In genomic region chr18:70295633-70296188, GRCh38 we compare ENCODE assay signal across 15 cellular contexts. TPM values are rescaled to one million over a fixed set of nuclear protein-coding genes. Genes with fewer than 3 reads are reported as not detected.
DNase-seq lines count a peak whose midpoint lies in the region; ATAC-seq and TF ChIP-seq lines count a peak whose summit lies in the region.
"Had no signal": no experiment of that assay in that cellular context is flagged by ENCODE, and none has a peak within 500 bp of the region (broad histone marks: within the 10 kb centered on the region; RNA-seq: fewer than 3 reads in every experiment).

No MANE protein-coding gene starts in this region.

- ATAC-seq in HG03175 (IDR thresholded peaks at IDR 0.05; ENCODE audit: unreplicated experiment) (no peak), GM18870 (IDR thresholded peaks at IDR 0.05; ENCODE audit: unreplicated experiment) (no peak), HG02973 (IDR thresholded peaks at IDR 0.05; ENCODE audit: unreplicated experiment) (no peak)
- ATAC-seq: stimulated activated memory B cell treated with anti-CD40 and anti-IgM and Interleukin-4, amounts not matched to agents 10 μg/mL and 1 μg/mL and 100 μg/mL, for 72 hours had no signal

- H3K27me3 Mint-ChIP-seq in neural crest cell (ENCODE audit: low read depth): no peaks in the 10 kb centered on the region

- in situ Hi-C loops in Caki2 (cut with HindIII; ENCODE audit: low pct_unique_long_range_greater_than_20kb, low sequenced_read_pairs): no loop called here

- peaks cover 59% of the 10 kb centered on the region for H3K4me1 Mint-ChIP-seq in neural crest cell

- no peaks in the 10 kb centered on the region for H3K9me3 Mint-ChIP-seq in neural crest cell
- H3K9me3 Mint-ChIP-seq: activated T-helper 2 cell treated with anti-CD3 and anti-CD28 coated beads, Interferon-gamma antibody, Interleukin-2, Interleukin-4, amounts not matched to agents 10 μg/mL and 5 μg/mL and 100 μg/mL, durations not matched to agents 14 hours and 24 hours and 36 hours; stimulated activated memory B cell treated with anti-CD40 and anti-IgM and Interleukin-4, amounts not matched to agents 10 μg/mL and 1 μg/mL and 100 μg/mL, for 72 hours had no signal

- H3K36me3 Mint-ChIP-seq in neural crest cell (ENCODE audit: low read depth): peaks cover 2% of the 10 kb centered on the region
- H3K36me3 Mint-ChIP-seq: stimulated activated memory B cell treated with anti-CD40 and anti-IgM and Interleukin-4, amounts not matched to agents 10 μg/mL and 1 μg/mL and 100 μg/mL, for 72 hours had no signal

- TF ChIP-seq CTCF in neural crest cell (conservative IDR thresholded peaks at IDR 0.05): no peak

- peak; percentile 19 for DNase-seq in Caki2 (ENCODE audit: low read depth)
- DNase-seq in SK-N-DZ (ENCODE audit: low spot score): peak; percentile 78
- DNase-seq in fibroblast of gingiva (ENCODE audit: low read depth): peak; percentile 8
- DNase-seq in neural crest cell (ENCODE audit: low read depth, low spot score): no peak
- no peak for DNase-seq in NK-92 (lab: John Stamatoyannopoulos, UW; ENCODE audit: unreplicated experiment)
- DNase-seq: aorta, DMS79, KG1, NCI-H1436, NCI-H226 had no signal

- H3K4me3 Mint-ChIP-seq in neural crest cell: peak overlapping the region; percentile 60
- H3K4me3 Mint-ChIP-seq: stimulated activated memory B cell treated with anti-CD40 and anti-IgM and Interleukin-4, amounts not matched to agents 10 μg/mL and 1 μg/mL and 100 μg/mL, for 72 hours had no signal

- H3K27ac Mint-ChIP-seq in neural crest cell (ENCODE audit: unreplicated experiment): peak overlapping the region; percentile 63
- H3K27ac Mint-ChIP-seq: activated T-helper 2 cell treated with anti-CD3 and anti-CD28 coated beads, Interferon-gamma antibody, Interleukin-2, Interleukin-4, amounts not matched to agents 10 μg/mL and 5 μg/mL and 100 μg/mL, durations not matched to agents 14 hours and 24 hours and 36 hours; stimulated activated memory B cell treated with anti-CD40 and anti-IgM and Interleukin-4, amounts not matched to agents 10 μg/mL and 1 μg/mL and 100 μg/mL, for 72 hours had no signal

RNA-seq across cellular contexts. Expression of gene SOCS6, which starts 6.9 kb away (rescaled TPM):
- 7.8 and 9.4 TPM in 2 replicates for total RNA-seq in Caki2 (2014; rRNA removed; shearing (Covaris generic); ENCODE audit: low replicate concordance)
- 7.9 and 9.9 TPM in 2 replicates for polyA plus RNA-seq in SK-N-DZ (2014; cell fraction: cytosol; rRNA removed)
- 5.9 and 8.1 TPM in 2 replicates for polyA plus RNA-seq in SK-N-DZ (2014; cell fraction: nucleus; rRNA removed)
- 26.8 and 28.9 TPM in 2 replicates for total RNA-seq in neural crest cell

Comparison
In these comparisons a context has a peak if more than half of its experiments do, and no peak if none do; other contexts are left out.
1. DNase-seq: peak in Caki2 (single experiment), SK-N-DZ (single experiment) and fibroblast of gingiva (single experiment); none in neural crest cell (single experiment) and NK-92 (single experiment).